ENCODE assay signal across 1 cellular context in the genomic region with DNA sequence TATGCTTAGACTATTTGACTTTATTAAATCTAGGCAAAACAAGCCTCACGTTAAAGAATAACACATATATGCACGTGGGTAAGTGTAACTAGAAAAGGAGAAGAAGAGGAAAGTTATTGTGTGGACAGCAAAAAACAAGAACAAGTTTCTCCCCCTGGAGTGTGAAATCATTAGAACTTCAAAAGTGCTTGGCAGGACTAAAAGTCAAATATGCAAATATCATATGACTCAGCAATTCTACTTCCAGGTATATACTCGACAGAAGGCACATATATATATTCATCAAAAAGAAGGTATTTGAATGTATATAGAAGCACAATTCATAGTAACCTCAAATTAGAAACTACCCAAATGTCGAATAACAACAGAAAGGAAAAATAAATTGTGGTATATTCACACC.
TF ChIP-seq lines count a peak whose summit lies in the region.

No MANE protein-coding gene starts in this region.

TF ChIP-seq in HepG2, 621 proteins besides CTCF, POLR2A, EP300 and RAD21 (continued from another document):
- TF ChIP-seq, protein P1, sequence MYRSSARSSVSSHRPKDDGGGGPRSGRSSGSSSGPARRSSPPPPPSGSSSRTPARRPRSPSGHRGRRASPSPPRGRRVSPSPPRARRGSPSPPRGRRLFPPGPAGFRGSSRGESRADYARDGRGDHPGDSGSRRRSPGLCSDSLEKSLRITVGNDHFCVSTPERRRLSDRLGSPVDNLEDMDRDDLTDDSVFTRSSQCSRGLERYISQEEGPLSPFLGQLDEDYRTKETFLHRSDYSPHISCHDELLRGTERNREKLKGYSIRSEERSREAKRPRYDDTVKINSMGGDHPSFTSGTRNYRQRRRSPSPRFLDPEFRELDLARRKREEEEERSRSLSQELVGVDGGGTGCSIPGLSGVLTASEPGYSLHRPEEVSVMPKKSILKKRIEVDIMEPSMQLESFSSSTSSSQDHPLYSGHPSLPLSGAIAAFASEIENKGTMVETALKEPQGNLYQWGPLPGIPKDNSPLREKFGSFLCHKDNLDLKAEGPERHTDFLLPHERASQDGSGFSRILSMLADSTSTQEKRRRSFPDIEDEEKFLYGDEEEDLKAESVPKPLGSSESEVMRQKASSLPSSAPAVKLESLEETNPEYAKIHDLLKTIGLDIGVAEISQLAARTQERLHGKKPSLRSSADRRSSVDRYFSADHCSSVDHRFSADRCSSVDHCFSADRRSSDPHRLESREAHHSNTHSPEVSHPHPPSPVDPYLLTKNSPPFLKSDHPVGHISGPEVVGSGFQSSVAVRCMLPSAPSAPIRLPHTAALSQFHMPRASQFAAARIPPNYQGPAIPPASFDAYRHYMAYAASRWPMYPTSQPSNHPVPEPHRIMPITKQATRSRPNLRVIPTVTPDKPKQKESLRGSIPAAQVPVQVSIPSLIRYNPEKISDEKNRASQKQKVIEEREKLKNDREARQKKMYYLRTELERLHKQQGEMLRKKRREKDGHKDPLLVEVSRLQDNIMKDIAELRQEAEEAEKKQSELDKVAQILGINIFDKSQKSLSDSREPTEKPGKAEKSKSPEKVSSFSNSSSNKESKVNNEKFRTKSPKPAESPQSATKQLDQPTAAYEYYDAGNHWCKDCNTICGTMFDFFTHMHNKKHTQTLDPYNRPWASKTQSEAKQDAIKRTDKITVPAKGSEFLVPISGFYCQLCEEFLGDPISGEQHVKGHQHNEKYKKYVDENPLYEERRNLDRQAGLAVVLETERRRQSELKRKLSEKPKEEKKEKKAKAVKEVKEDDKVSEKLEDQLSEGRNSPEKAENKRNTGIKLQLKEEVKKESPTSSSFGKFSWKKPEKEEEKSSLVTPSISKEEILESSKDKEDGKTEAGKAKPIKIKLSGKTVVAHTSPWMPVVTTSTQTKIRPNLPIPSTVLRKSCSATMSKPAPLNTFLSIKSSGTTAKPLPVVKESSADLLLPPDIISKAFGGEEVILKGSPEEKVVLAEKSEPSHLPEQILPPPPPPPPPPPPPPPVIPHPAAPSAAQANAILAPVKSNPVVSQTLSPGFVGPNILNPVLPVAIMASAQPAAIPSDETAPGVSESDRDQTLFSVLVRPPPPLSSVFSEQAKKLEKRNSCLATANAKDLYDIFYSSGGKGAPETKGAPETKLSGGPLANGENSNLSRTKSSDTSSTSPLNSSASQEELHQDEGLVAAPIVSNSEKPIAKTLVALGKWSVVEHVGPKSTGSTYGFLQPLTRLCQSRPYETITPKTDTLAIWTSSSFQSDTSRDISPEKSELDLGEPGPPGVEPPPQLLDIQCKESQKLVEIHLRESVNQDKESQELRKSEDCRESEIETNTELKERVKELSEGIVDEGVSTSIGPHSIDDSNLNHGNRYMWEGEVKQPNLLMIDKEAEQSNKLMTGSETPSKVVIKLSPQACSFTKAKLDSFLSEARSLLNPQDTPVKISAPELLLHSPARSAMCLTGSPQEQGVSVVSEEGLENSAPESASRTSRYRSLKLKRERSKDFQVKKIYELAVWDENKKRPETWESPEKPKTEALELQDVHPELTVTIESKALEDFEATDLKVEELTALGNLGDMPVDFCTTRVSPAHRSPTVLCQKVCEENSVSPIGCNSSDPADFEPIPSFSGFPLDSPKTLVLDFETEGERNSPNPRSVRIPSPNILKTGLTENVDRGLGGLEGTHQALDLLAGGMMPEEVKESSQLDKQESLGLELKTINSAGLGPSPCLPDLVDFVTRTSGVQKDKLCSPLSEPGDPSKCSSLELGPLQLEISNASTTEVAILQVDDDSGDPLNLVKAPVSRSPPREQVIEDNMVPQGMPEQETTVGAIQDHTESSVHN (CRISPR knock-in tag; IDR thresholded peaks at IDR 0.05): no peak
- TF ChIP-seq MAFK (conservative IDR thresholded peaks at IDR 0.05 in 1 of 2, IDR thresholded peaks at IDR 0.05 in 1 of 2; ENCODE audit: low read length in 2 of 2): peak; percentile 88 to 94
- peak; percentile 92 for TF ChIP-seq MAFF (IDR thresholded peaks at IDR 0.05; ENCODE audit: low read depth, low read length)
